Comparison of ENCODE assay signal across 16 cellular contexts in the genomic region with DNA sequence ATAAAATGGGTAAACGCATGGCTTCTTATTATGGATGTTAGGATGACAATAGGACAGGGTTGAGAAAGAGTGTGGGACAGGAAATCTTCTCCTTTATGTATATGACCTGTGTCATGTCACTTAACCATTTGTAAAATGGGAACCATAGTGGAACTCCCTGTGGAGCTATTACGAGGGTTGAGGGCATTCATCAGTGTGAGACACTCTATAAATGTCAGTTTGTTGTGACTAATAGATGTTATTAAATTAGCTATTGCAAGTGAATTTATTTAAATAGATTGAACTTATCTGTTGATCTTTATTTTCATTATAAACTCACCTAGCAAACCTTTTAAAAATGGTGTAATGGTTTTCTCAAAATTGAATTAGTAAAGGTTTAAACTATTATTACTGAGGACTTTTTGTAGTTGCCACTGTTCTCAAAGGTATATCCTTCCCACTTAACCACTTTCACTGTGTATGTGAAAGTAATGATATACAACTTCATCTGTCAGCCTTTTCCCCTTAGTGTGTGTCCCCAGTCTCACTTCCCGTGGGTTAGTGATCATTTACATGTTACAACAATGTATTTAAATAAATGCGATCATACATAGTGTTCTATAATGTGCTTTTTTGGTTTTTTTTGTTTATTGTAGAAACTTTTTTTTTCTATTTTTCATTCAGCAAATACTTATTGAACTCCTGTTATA. TPM values are rescaled to one million over a fixed set of nuclear protein-coding genes. Genes with fewer than 3 reads are reported as not detected.
A peak's percentile ranks its signal among the peaks of the same experiment; 100 is the strongest.
DNase-seq lines count a peak whose midpoint lies in the region; ATAC-seq, FAIRE-seq and TF ChIP-seq lines count a peak whose summit lies in the region.
"Had no signal": no experiment of that assay in that cellular context is flagged by ENCODE, and none has a peak within 500 bp of the region (broad histone marks: within the 10 kb centered on the region; RNA-seq: fewer than 3 reads in every experiment).

No MANE protein-coding gene starts in this region.

- CTCF ChIA-PET in GM12878 (lab: Yijun Ruan, JAX): interaction anchor here (1.0 to 1.2 kb wide), 2 partner anchors 10 to 15 kb away, joined by 3 to 4 read pairs; no protein-coding TSS in a partner anchor

- SMC1A ChIA-PET in GM12878 (lab: Charles Lee; ENCODE audit: uncharacterized antibody, unreplicated experiment): interaction anchor here (0.9 to 2.1 kb wide), 2 partner anchors 10 to 16 kb away, joined by 3 to 7 read pairs; no protein-coding TSS in a partner anchor

- H4K20me1 ChIP-seq in GM12878 (ENCODE audit: control insufficient read depth, insufficient read depth): no peaks in the 10 kb centered on the region

- in situ Hi-C loops in GM12878 (cut with MboI): no loop called here

- POLR2A ChIA-PET in GM12878 (lab: Charles Lee): interaction anchor here (3.2 kb wide), 1 partner anchor 17 kb away, joined by 10 read pairs; the partner anchor contains the start of gene HELB

- BruUV-seq in GM12878 (replicated peaks; lab: Mats Ljungman, UMichigan): no TSS peak

- WGBS in GM12878 (ENCODE audit: insufficient coverage, insufficient replicate concordance, low lambda C conversion rate, missing lambda C conversion rate): 66% methylated on average over 4 of the region's 4 CpGs

- H3K27ac ChIP-seq in GM12878 (ENCODE audit: control insufficient read depth, insufficient read depth): no peak overlapping the region

- TF ChIP-seq RAD21 in GM12878 (IDR thresholded peaks at IDR 0.05; ENCODE audit: insufficient read depth, low read depth, low read length): no peak

- H3K27me3 ChIP-seq in GM12878 (replicated peaks in 1 of 2; ENCODE audit: control insufficient read depth in 2 of 2, insufficient read depth in 2 of 2, low read length in 1 of 2): no peaks in the 10 kb centered on the region

- H3K4me2 ChIP-seq in GM12878 (ENCODE audit: control insufficient read depth, insufficient read depth): no peak overlapping the region

- RAD21 ChIA-PET in GM12878 (lab: Charles Lee; ENCODE audit: unreplicated experiment): interaction anchor here (1.2 kb wide), 1 partner anchor 15 kb away, joined by 3 read pairs; no protein-coding TSS in a partner anchor

- no peaks in the 10 kb centered on the region for H3K9me3 ChIP-seq in GM12878 (replicated peaks; ENCODE audit: control insufficient read depth, insufficient read depth, low read length)
- H3K9me3 ChIP-seq: Caco-2 had no signal

- DNase-seq in GM12892 (ENCODE audit: insufficient read length): no peak
- DNase-seq in GM12878 (ENCODE audit: low read depth, low spot score): no peak
- DNase-seq in RCC 7860 (ENCODE audit: low spot score): no peak
- DNase-seq: AML-193; Caco-2; HCEC 1CT; Karpas-422; NCI-H2107; NCI-H526; stimulated activated CD4-positive, alpha-beta T cell treated with anti-CD3 and anti-CD28 coated beads, Interleukin-4, amount 100 ng/mL, for 24 hours had no signal

- TF ChIP-seq CTCF in GM12878 (IDR thresholded peaks at IDR 0.05 in 2 of 3, conservative IDR thresholded peaks at IDR 0.05 in 1 of 3; ENCODE audit: control insufficient read depth in 2 of 3, extremely low read depth in 1 of 3, insufficient read depth in 1 of 3, low read depth in 3 of 3, low read length in 3 of 3): no peak

- H3K4me1 ChIP-seq in GM12878 (ENCODE audit: control insufficient read depth, insufficient read depth, low read length): no peaks in the 10 kb centered on the region
- H3K4me1 ChIP-seq: Caco-2 had no signal

- H2AFZ ChIP-seq in GM12878 (ENCODE audit: control insufficient read depth, low read depth, low read length): no peak overlapping the region

- intact Hi-C loops in GM12878 (cut with micrococcal nuclease; ENCODE audit: unreplicated experiment): no loop called here

- H3K4me3 ChIP-seq in GM12878: no peak overlapping the region

- H3K36me3 ChIP-seq in GM12878 (ENCODE audit: control insufficient read depth in 2 of 2, insufficient read depth in 2 of 2, low read length in 1 of 2): peaks cover 0 to 11% of the 10 kb centered on the region in 2 experiments; a peak in 3 of 4 replicates

- FAIRE-seq in GM12892 (lab: Jason Lieb, UNC) (peak; percentile 76), GM12878 (lab: Jason Lieb, UNC) (peak; percentile 61), RCC 7860 (lab: Jason Lieb, UNC) (no peak)
- FAIRE-seq: HTR-8/SVneo had no signal

- no peak for TF ChIP-seq EP300 in GM12878 (IDR thresholded peaks at IDR 0.05; ENCODE audit: borderline replicate concordance in 1 of 2, control insufficient read depth in 1 of 2, low read depth in 2 of 2, low read length in 2 of 2)

- no peak overlapping the region for H3K9ac ChIP-seq in GM12878 (ENCODE audit: control insufficient read depth, insufficient read depth, low read length)

- peak; percentile 80 for ATAC-seq in GM19395 (IDR thresholded peaks at IDR 0.05; ENCODE audit: unreplicated experiment)
- ATAC-seq in HG03159 (IDR thresholded peaks at IDR 0.05; ENCODE audit: unreplicated experiment): peak; percentile 60
- ATAC-seq in GM12878: peak; percentile 83
- no peak for ATAC-seq in GM19397 (IDR thresholded peaks at IDR 0.05; ENCODE audit: unreplicated experiment)
- no peak for ATAC-seq in GM21515 (IDR thresholded peaks at IDR 0.05; ENCODE audit: unreplicated experiment)
- ATAC-seq: activated CD4-positive, CD25-positive, alpha-beta regulatory T cell treated with anti-CD3 and anti-CD28 coated beads, Interleukin-2, amount 50 U/mL, for 24 hours had no signal

- peaks cover 2% of the 10 kb centered on the region for H3K79me2 ChIP-seq in GM12878 (ENCODE audit: control insufficient read depth, insufficient read depth, low read length)

- TF ChIP-seq POLR2A in GM12892 (IDR thresholded peaks at IDR 0.05; ENCODE audit: low read depth, low read length) (no peak), GM12878 (IDR thresholded peaks at IDR 0.05; ENCODE audit: low read depth, low read length) (no peak)

TF ChIP-seq in GM12878, 131 proteins besides CTCF, POLR2A, EP300 and RAD21:
- TF ChIP-seq SPI1 (IDR thresholded peaks at IDR 0.05; ENCODE audit: borderline replicate concordance, insufficient read depth, low read depth, low read length): peak; percentile 25; the same call in 1 of the 2 replicates
- TF ChIP-seq IRF4 (IDR thresholded peaks at IDR 0.05; ENCODE audit: low read depth, low read length): no peak

RNA-seq across cellular contexts. Expression of gene HELB, which starts 17.1 kb away (rescaled TPM):
- 5.6 TPM for polyA plus RNA-seq in GM12892 (2012; ENCODE audit: missing spikeins)
- 95.4 and 98.4 TPM in 2 replicates for total RNA-seq in GM12878 (2013; cell fraction: nucleolus; rRNA removed)
- total RNA-seq in GM12878 (2014; rRNA removed) (4.6 and 7.4 TPM in 2 replicates), GM12878 (2014; rRNA removed; fragmentation: Illumina TruSeq; extraction: Trizol) (5.9 and 7.2 TPM in 2 replicates), GM12878 (2021) (5.8 and 6.4 TPM in 2 replicates)
- polyA plus RNA-seq in GM12878 (2011; ENCODE audit: low read depth): 2.3 TPM
- polyA plus RNA-seq in GM12878 (2011; rRNA removed) (10.0 and 15.3 TPM in 2 replicates), GM12878 (2014; fragmentation: Illumina TruSeq; extraction: Trizol) (2.5 and 3.5 TPM in 2 replicates), GM12878 (2014; fragmentation: Nextera tagmentation; extraction: Ambion mirVana) (1 to 10 TPM in 1 of 2 experiments, under 1 TPM in 1; 0.58 to 1.0 TPM), GM12878 (2014; rRNA removed) (2.7 and 3.3 TPM in 2 replicates), GM12878 (2016; fragmentation: Nextera tagmentation; extraction: Ambion mirVana) (1 to 10 TPM; 4.3 to 4.6 TPM)
- 3.7 and 4.4 TPM in 2 replicates for polyA plus RNA-seq in GM12878 (2011; cell fraction: cytosol; rRNA removed)
- polyA plus RNA-seq in GM12878 (2011; cell fraction: nucleus; rRNA removed): 9.1 and 9.4 TPM in 2 replicates
- 3.2 TPM in 2 replicates for polyA plus RNA-seq in GM12878 (2012)
- 16.6 and 19.2 TPM in 2 replicates for polyA minus RNA-seq in GM12878 (2011; rRNA and poly(A)+ RNA removed)
- 5.1 and 5.2 TPM in 2 replicates for polyA minus RNA-seq in GM12878 (2011; cell fraction: cytosol; rRNA and poly(A)+ RNA removed)
- polyA minus RNA-seq in GM12878 (2011; cell fraction: nucleus; rRNA and poly(A)+ RNA removed): 15.2 and 23.1 TPM in 2 replicates

Comparison
In these comparisons a context has a peak if more than half of its experiments do, and no peak if none do; other contexts are left out.
1. ATAC-seq: peak in GM19395 (single experiment), HG03159 (single experiment) and GM12878 (single experiment); none in GM19397 (single experiment) and GM21515 (single experiment).